In the genomic region with DNA sequence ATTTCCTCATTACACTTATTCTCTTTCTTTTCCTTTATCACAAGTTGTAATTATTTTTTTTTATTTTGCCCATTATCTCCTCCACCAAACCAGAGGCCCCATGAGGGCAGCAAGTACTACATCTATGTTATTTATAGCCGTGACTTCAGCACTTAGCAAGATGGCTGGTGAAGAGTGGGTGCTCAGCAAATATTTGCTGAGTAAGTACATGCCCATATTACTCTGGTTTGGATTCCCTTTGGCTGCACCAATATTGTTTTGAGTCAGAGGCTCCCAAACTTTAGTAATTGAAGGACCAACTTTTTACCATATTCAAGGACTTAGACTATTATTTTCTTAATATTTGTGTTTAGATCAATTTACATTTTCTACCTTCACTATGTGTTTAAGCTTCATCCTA, we compare ENCODE assay signal across 29 cellular contexts.
"Had no signal": no experiment of that assay in that cellular context is flagged by ENCODE, and none has a peak within 500 bp of the region (broad histone marks: within the 10 kb centered on the region; RNA-seq: fewer than 3 reads in every experiment).

No MANE protein-coding gene starts in this region.

- H3K4me1 ChIP-seq: testis, thyroid gland, tibial artery, upper lobe of right lung, uterus, vagina had no signal

- H3K36me3 Mint-ChIP-seq: stimulated activated effector memory CD8-positive, alpha-beta T cell treated with anti-CD3 and anti-CD28 coated beads, Interleukin-12 subunit alpha, Interleukin-12 subunit beta, amount 100 ng/mL, for 72 hours; stimulated activated memory B cell treated with anti-CD40 and anti-IgM and Interleukin-4, amounts not matched to agents 10 μg/mL and 1 μg/mL and 100 μg/mL, for 72 hours; stimulated activated naive B cell treated with anti-CD40 and anti-IgM and Interleukin-4, amounts not matched to agents 10 μg/mL and 1 μg/mL and 100 μg/mL, for 72 hours; type B pancreatic cell had no signal

- H3K4me3 Mint-ChIP-seq: stimulated activated effector memory CD8-positive, alpha-beta T cell treated with anti-CD3 and anti-CD28 coated beads, Interleukin-12 subunit alpha, Interleukin-12 subunit beta, amount 100 ng/mL, for 72 hours; stimulated activated memory B cell treated with anti-CD40 and anti-IgM and Interleukin-4, amounts not matched to agents 10 μg/mL and 1 μg/mL and 100 μg/mL, for 72 hours; stimulated activated naive B cell treated with anti-CD40 and anti-IgM and Interleukin-4, amounts not matched to agents 10 μg/mL and 1 μg/mL and 100 μg/mL, for 72 hours; stimulated activated naive CD8-positive, alpha-beta T cell treated with anti-CD3 and anti-CD28 coated beads, Interleukin-15, amount 100 ng/mL, for 72 hours; stimulated activated naive CD8-positive, alpha-beta T cell treated with anti-CD3 and anti-CD28 coated beads, Interleukin-15, Interleukin-2, amounts not matched to agents 100 ng/mL and 50 ng/mL, for 24 hours; type B pancreatic cell had no signal

- H3K4me3 ChIP-seq: stomach, suprapubic skin, testis, thoracic aorta, thyroid gland, tibial artery, tibial nerve, transverse colon, upper lobe of left lung, upper lobe of right lung, uterus, vagina had no signal

- FAIRE-seq: urothelium cell line had no signal

- H3K9me3 Mint-ChIP-seq: stimulated activated effector memory CD8-positive, alpha-beta T cell treated with anti-CD3 and anti-CD28 coated beads, Interleukin-12 subunit alpha, Interleukin-12 subunit beta, amount 100 ng/mL, for 72 hours; stimulated activated memory B cell treated with anti-CD40 and anti-IgM and Interleukin-4, amounts not matched to agents 10 μg/mL and 1 μg/mL and 100 μg/mL, for 72 hours; stimulated activated naive CD8-positive, alpha-beta T cell treated with anti-CD3 and anti-CD28 coated beads, Interleukin-15, amount 100 ng/mL, for 72 hours; stimulated activated naive CD8-positive, alpha-beta T cell treated with anti-CD3 and anti-CD28 coated beads, Interleukin-15, Interleukin-2, amounts not matched to agents 100 ng/mL and 50 ng/mL, for 24 hours; type B pancreatic cell had no signal

- H3K36me3 ChIP-seq: stomach, suprapubic skin, thoracic aorta, thyroid gland, tibial artery, tibial nerve, transverse colon, upper lobe of left lung, upper lobe of right lung, uterus, vagina had no signal

- DNase-seq: stimulated activated CD4-positive, alpha-beta T cell treated with anti-CD3 and anti-CD28 coated beads, Interleukin-2, amount 100 ng/mL, for 48 hours; stimulated activated CD4-positive, alpha-beta T cell treated with anti-CD3 and anti-CD28 coated beads, Interleukin-4, amount 100 ng/mL, for 1 hour; stimulated activated CD4-positive, alpha-beta T cell treated with anti-CD3 and anti-CD28 coated beads, Interleukin-4, amount 100 ng/mL, for 24 hours; stimulated activated CD4-positive, alpha-beta T cell treated with anti-CD3 and anti-CD28 coated beads, Interleukin-4, amount 100 ng/mL, for 4 hours; stimulated activated CD8-positive, alpha-beta memory T cell treated with anti-CD3 and anti-CD28 coated beads, Interleukin-4, amount 100 ng/mL, for 48 hours; stimulated activated naive B cell treated with anti-CD40 and anti-IgM and Interleukin-4, amounts not matched to agents 10 μg/mL and 1 μg/mL and 100 μg/mL, for 72 hours; stimulated activated naive CD4-positive, alpha-beta T cell; stimulated activated naive CD4-positive, alpha-beta T cell treated with Interleukin-2 at 50 U/mL for 16 hours; stimulated activated naive CD8-positive, alpha-beta T cell treated with anti-CD3 and anti-CD28 coated beads, Interleukin-15, amount 100 ng/mL, for 72 hours; stimulated activated naive CD8-positive, alpha-beta T cell treated with anti-CD3 and anti-CD28 coated beads, Interleukin-15, Interleukin-2, amounts not matched to agents 100 U/mL and 50 U/mL, for 24 hours; stomach; substantia nigra; testis; thyroid gland; tibial artery; transverse colon; trophoblast cell; upper lobe of left lung; upper lobe of right lung; uterus had no signal

- H3K27ac ChIP-seq: stomach, suprapubic skin, testis, thoracic aorta, thyroid gland, tibial artery, tibial nerve, transverse colon, upper lobe of left lung, upper lobe of right lung, uterus, vagina had no signal

- H3K9me3 ChIP-seq: suprapubic skin, testis, thoracic aorta, thyroid gland, tibial artery, tibial nerve, transverse colon, upper lobe of left lung, upper lobe of right lung, uterus, vagina had no signal

- H3K27me3 ChIP-seq: testis, thyroid gland, upper lobe of left lung, upper lobe of right lung, vagina had no signal

- H3K4me1 Mint-ChIP-seq: stimulated activated effector memory CD8-positive, alpha-beta T cell treated with anti-CD3 and anti-CD28 coated beads, Interleukin-12 subunit alpha, Interleukin-12 subunit beta, amount 100 ng/mL, for 72 hours; stimulated activated memory B cell treated with anti-CD40 and anti-IgM and Interleukin-4, amounts not matched to agents 10 μg/mL and 1 μg/mL and 100 μg/mL, for 72 hours; stimulated activated naive CD8-positive, alpha-beta T cell treated with anti-CD3 and anti-CD28 coated beads, Interleukin-15, amount 100 ng/mL, for 72 hours had no signal

- H3K27ac Mint-ChIP-seq: stimulated activated effector memory CD8-positive, alpha-beta T cell treated with anti-CD3 and anti-CD28 coated beads, Interleukin-12 subunit alpha, Interleukin-12 subunit beta, amount 100 ng/mL, for 72 hours; stimulated activated memory B cell treated with anti-CD40 and anti-IgM and Interleukin-4, amounts not matched to agents 10 μg/mL and 1 μg/mL and 100 μg/mL, for 72 hours; stimulated activated naive B cell treated with anti-CD40 and anti-IgM and Interleukin-4, amounts not matched to agents 10 μg/mL and 1 μg/mL and 100 μg/mL, for 72 hours; stimulated activated naive CD8-positive, alpha-beta T cell treated with anti-CD3 and anti-CD28 coated beads, Interleukin-15, amount 100 ng/mL, for 72 hours; stimulated activated naive CD8-positive, alpha-beta T cell treated with anti-CD3 and anti-CD28 coated beads, Interleukin-15, Interleukin-2, amounts not matched to agents 100 ng/mL and 50 ng/mL, for 24 hours; type B pancreatic cell had no signal

- ATAC-seq: stimulated activated effector memory CD8-positive, alpha-beta T cell treated with anti-CD3 and anti-CD28 coated beads, Interleukin-12 subunit alpha, Interleukin-12 subunit beta, amount 100 ng/mL, for 72 hours; stimulated activated memory B cell treated with anti-CD40 and anti-IgM and Interleukin-4, amounts not matched to agents 10 μg/mL and 1 μg/mL and 100 μg/mL, for 72 hours; stimulated activated naive B cell treated with anti-CD40 and anti-IgM and Interleukin-4, amounts not matched to agents 10 μg/mL and 1 μg/mL and 100 μg/mL, for 72 hours; stimulated activated naive CD8-positive, alpha-beta T cell treated with anti-CD3 and anti-CD28 coated beads, Interleukin-15, amount 100 ng/mL, for 72 hours; stimulated activated naive CD8-positive, alpha-beta T cell treated with anti-CD3 and anti-CD28 coated beads, Interleukin-15, Interleukin-2, amounts not matched to agents 100 U/mL and 50 U/mL, for 24 hours; upper lobe of right lung had no signal
